Comparison of ENCODE assay signal across 23 cellular contexts in the genomic region with DNA sequence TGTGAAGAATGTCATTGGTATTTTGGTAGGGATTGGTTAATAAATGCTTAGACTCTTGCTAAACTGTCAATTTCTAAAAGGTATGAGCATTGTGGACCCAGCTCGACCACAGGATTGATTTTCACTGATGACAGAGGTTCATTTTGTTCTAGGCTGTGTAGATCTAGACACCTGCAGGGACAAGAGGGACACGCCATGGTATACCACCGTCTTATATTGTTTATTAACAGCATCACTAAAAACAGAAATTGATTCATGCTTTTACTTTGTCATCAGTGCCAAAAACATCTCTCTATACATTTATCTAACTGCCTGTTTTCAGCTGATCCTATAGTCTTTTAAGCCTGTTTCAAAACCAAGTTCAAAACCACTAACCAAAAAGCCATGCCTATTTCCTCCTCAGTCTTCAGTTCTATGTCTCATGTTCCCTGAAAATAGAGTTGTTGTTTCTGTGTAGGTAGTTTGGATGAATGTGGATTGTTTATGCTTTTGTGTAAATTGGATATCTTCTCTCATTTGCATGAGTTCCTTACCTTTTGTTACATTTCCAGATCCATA.
"Had no signal": no experiment of that assay in that cellular context is flagged by ENCODE, and none has a peak within 500 bp of the region (broad histone marks: within the 10 kb centered on the region; RNA-seq: fewer than 3 reads in every experiment).

No MANE protein-coding gene starts in this region.

- ATAC-seq: activated naive CD8-positive, alpha-beta T cell treated with anti-CD3 and anti-CD28 coated beads, Interleukin-2, amount 50 U/mL, for 24 hours; activated T-cell treated with anti-CD3 and anti-CD28 coated beads, Interleukin-2, amount 50 U/mL, for 72 hours; left ventricle myocardium superior; naive thymus-derived CD8-positive, alpha-beta T cell had no signal

- H3K9me3 ChIP-seq: neutrophil, transverse colon, vagina had no signal

- H3K4me1 Mint-ChIP-seq: activated B cell treated with CpG ODN at 0.5 μM for 24 hours, memory B cell had no signal

- DNase-seq: activated B cell treated with CpG ODN at 0.5 μM for 24 hours; activated CD8-positive, alpha-beta memory T cell treated with anti-CD3 and anti-CD28 coated beads, Interleukin-2, amount 50 U/mL, for 4 hours; activated gamma-delta T cell treated with Interleukin-2 at 50 U/mL for 16 hours; activated naive CD8-positive, alpha-beta T cell treated with anti-CD3 and anti-CD28 coated beads, Interleukin-2, amount 50 U/mL, for 24 hours; activated T-cell treated with anti-CD3 and anti-CD28 coated beads, Interleukin-2, amount 50 U/mL, for 72 hours; effector memory CD4-positive, alpha-beta T cell; foreskin fibroblast; hypothalamus; kidney glomerular epithelial cell; left ventricle myocardium superior; naive thymus-derived CD8-positive, alpha-beta T cell; stimulated activated CD4-positive, alpha-beta T cell treated with anti-CD3 and anti-CD28 coated beads, Interleukin-12 subunit alpha, Interleukin-12 subunit beta, amount 100 ng/mL, for 4 hours; stimulated activated CD4-positive, alpha-beta T cell treated with anti-CD3 and anti-CD28 coated beads, Interleukin-2, amount 100 ng/mL, for 24 hours; transverse colon had no signal

- H3K27ac Mint-ChIP-seq: activated B cell treated with CpG ODN at 0.5 μM for 24 hours; activated naive CD8-positive, alpha-beta T cell treated with anti-CD3 and anti-CD28 coated beads, Interleukin-2, amount 50 U/mL, for 24 hours; activated T-cell treated with anti-CD3 and anti-CD28 coated beads, Interleukin-2, amount 50 U/mL, for 72 hours; dendritic cell treated with granulocyte-macrophage colony-stimulating factor and Interleukin-4, amounts not matched to agents 40 ng/mL and 50 ng/mL, for 4 days; memory B cell; T-helper 1 cell treated with Interleukin-12 subunit alpha and Interleukin-12 subunit beta and Interleukin-4 antibody, amounts not matched to agents 30 μg/mL and 1 μg/mL, for 36 hours had no signal

- H3K27me3 ChIP-seq: neutrophil, transverse colon, vagina had no signal

- H3K36me3 ChIP-seq: transverse colon, vagina had no signal

- H3K4me3 Mint-ChIP-seq: activated B cell treated with CpG ODN at 0.5 μM for 24 hours; activated naive CD8-positive, alpha-beta T cell treated with anti-CD3 and anti-CD28 coated beads, Interleukin-2, amount 50 U/mL, for 24 hours; activated T-cell treated with anti-CD3 and anti-CD28 coated beads, Interleukin-2, amount 50 U/mL, for 72 hours; dendritic cell treated with granulocyte-macrophage colony-stimulating factor and Interleukin-4, amounts not matched to agents 40 ng/mL and 50 ng/mL, for 4 days; memory B cell; naive thymus-derived CD8-positive, alpha-beta T cell; T-helper 1 cell treated with Interleukin-12 subunit alpha and Interleukin-12 subunit beta and Interleukin-4 antibody, amounts not matched to agents 30 μg/mL and 1 μg/mL, for 36 hours had no signal

- H3K9me3 Mint-ChIP-seq: activated naive CD8-positive, alpha-beta T cell treated with anti-CD3 and anti-CD28 coated beads, Interleukin-2, amount 50 U/mL, for 24 hours; activated T-cell treated with anti-CD3 and anti-CD28 coated beads, Interleukin-2, amount 50 U/mL, for 72 hours; T-helper 1 cell treated with Interleukin-12 subunit alpha and Interleukin-12 subunit beta and Interleukin-4 antibody, amounts not matched to agents 30 μg/mL and 1 μg/mL, for 36 hours had no signal

- H3K9ac ChIP-seq: parathyroid adenoma had no signal

- H3K27me3 Mint-ChIP-seq: activated B cell treated with CpG ODN at 0.5 μM for 24 hours; activated naive CD8-positive, alpha-beta T cell treated with anti-CD3 and anti-CD28 coated beads, Interleukin-2, amount 50 U/mL, for 24 hours; dendritic cell treated with granulocyte-macrophage colony-stimulating factor and Interleukin-4, amounts not matched to agents 40 ng/mL and 50 ng/mL, for 4 days; memory B cell; naive thymus-derived CD8-positive, alpha-beta T cell had no signal

- H3K27ac ChIP-seq: neutrophil had no signal

- H3K4me3 ChIP-seq: transverse colon, vagina had no signal

- FAIRE-seq: astrocyte, bronchial epithelial cell, TTC549 had no signal
